ENCODE assay signal across 8 cellular contexts in genomic region chr12:93137656-93138612, GRCh38.
A peak's percentile ranks its signal among the peaks of the same experiment; 100 is the strongest.
DNase-seq lines count a peak whose midpoint lies in the region; ATAC-seq, FAIRE-seq and TF ChIP-seq lines count a peak whose summit lies in the region.

No MANE protein-coding gene starts in this region.

- peaks cover 0 to 7% of the 10 kb centered on the region in 2 experiments; a peak in 1 of 4 replicates for H3K4me1 ChIP-seq in HCT116 (ENCODE audit: control insufficient read depth in 1 of 2, insufficient read depth in 2 of 2, low read length in 2 of 2)
- H3K4me1 ChIP-seq in ovary (ENCODE audit: insufficient read depth) = peaks cover 2% of the 10 kb centered on the region

- TF ChIP-seq RAD21 in HCT116 (IDR thresholded peaks at IDR 0.05; ENCODE audit: low read depth) = no peak

- H3K9ac ChIP-seq in HCT116 (ENCODE audit: low read length) = no peak overlapping the region

- no peak overlapping the region for H3K27ac ChIP-seq in HCT116 (ENCODE audit: low read depth, low read length)
- no peak overlapping the region for H3K27ac ChIP-seq in substantia nigra (ENCODE audit: low read depth, low read length, poor library complexity, severe bottlenecking)
- H3K27ac ChIP-seq in ovary = no peak overlapping the region

- H3K9me3 ChIP-seq in HCT116 (ENCODE audit: control insufficient read depth in 1 of 2, insufficient read depth in 1 of 2, low read depth in 1 of 2, low read length in 2 of 2) = no peaks in the 10 kb centered on the region
- no peaks in the 10 kb centered on the region for H3K9me3 ChIP-seq in ovary

- H3K4me2 ChIP-seq in HCT116 (ENCODE audit: low read length) = no peak overlapping the region

- no peaks in the 10 kb centered on the region for H3K79me2 ChIP-seq in HCT116 (ENCODE audit: insufficient read depth, low read length)

- H3K4me3 ChIP-seq in HCT116 (replicated peaks in 1 of 2; ENCODE audit: low read depth in 1 of 2, low read length in 2 of 2) = no peak overlapping the region
- H3K4me3 ChIP-seq in kidney epithelial cell (ENCODE audit: low read depth, low read length) = no peak overlapping the region
- H3K4me3 ChIP-seq in ovary = no peak overlapping the region

- no peak for TF ChIP-seq CTCF in GM10248 (IDR thresholded peaks at IDR 0.05; ENCODE audit: control extremely low read depth, extremely low read depth, low read depth, missing control alignments)
- no peak for TF ChIP-seq CTCF in HCT116 (IDR thresholded peaks at IDR 0.05 in 2 of 3, conservative IDR thresholded peaks at IDR 0.05 in 1 of 3; ENCODE audit: borderline replicate concordance in 1 of 3, insufficient read depth in 1 of 3, low read depth in 2 of 3, low read length in 2 of 3)
- TF ChIP-seq CTCF in kidney epithelial cell (IDR thresholded peaks at IDR 0.05; ENCODE audit: insufficient read depth, low read length, poor library complexity, severe bottlenecking) = no peak
- no peak for TF ChIP-seq CTCF in ovary (IDR thresholded peaks at IDR 0.05)

- WGBS in ovary, 3 donors = 63 to 77% (median 77%) methylated on average over 6 of the region's 6 CpGs

- no peak for ATAC-seq in HCT116

- no peak for TF ChIP-seq POLR2A in HCT116 (IDR thresholded peaks at IDR 0.05; ENCODE audit: borderline replicate concordance, extremely low read depth, insufficient read depth, insufficient read length)
- TF ChIP-seq POLR2A in ovary (IDR thresholded peaks at IDR 0.05) = no peak

- no TSS peak for BruUV-seq in HCT116 (replicated peaks; lab: Mats Ljungman, UMichigan)

- CTCF ChIA-PET in GM10248 (lab: Yijun Ruan, JAX) (interaction anchor here (1.0 to 4.4 kb wide), 12 partner anchors 11 to 965 kb away, joined by 3 to 37 read pairs (median 4); no protein-coding TSS in a partner anchor), HCT116 (lab: Charles Lee) (no interaction called here)

- H3K36me3 ChIP-seq in HCT116 (ENCODE audit: control insufficient read depth in 1 of 2, insufficient read depth in 2 of 2, low read length in 2 of 2) (no peaks in the 10 kb centered on the region), kidney epithelial cell (ENCODE audit: control insufficient read depth, insufficient read depth, low read length) (no peaks in the 10 kb centered on the region), ovary (no peaks in the 10 kb centered on the region)

- intact Hi-C loops in HCT116 (cut with micrococcal nuclease) (no loop called here), ovary (cut with DNase I) (no loop called here)

- RAD21 ChIA-PET in HCT116 (lab: Charles Lee; ENCODE audit: low non-redundant PET in 1 of 2, low total read pairs in 2 of 2, uncharacterized antibody in 2 of 2, unreplicated experiment in 2 of 2) = no interaction called here

- TF ChIP-seq EP300 in ovary (IDR thresholded peaks at IDR 0.05) = no peak

- no peak overlapping the region for H2AFZ ChIP-seq in HCT116 (ENCODE audit: low read depth, low read length, poor library complexity, severe bottlenecking)

- no peaks in the 10 kb centered on the region for H3K27me3 ChIP-seq in HCT116 (ENCODE audit: insufficient read depth, low read length)
- no peaks in the 10 kb centered on the region for H3K27me3 ChIP-seq in kidney epithelial cell (ENCODE audit: control insufficient read depth, insufficient read depth, low read length)
- H3K27me3 ChIP-seq in ovary = no peaks in the 10 kb centered on the region

- POLR2A ChIA-PET in GM10248 (lab: Yijun Ruan, JAX) (interaction anchor here (1.3 kb wide), 1 partner anchor 150 kb away, joined by 3 read pairs; no protein-coding TSS in a partner anchor), HCT116 (lab: Charles Lee) (no interaction called here)

- peak; percentile 42 for DNase-seq in GM10248 (ENCODE audit: extremely low spot score)
- DNase-seq in HCT116 (ENCODE audit: low read depth, low spot score) = peak; percentile 0
- peak; percentile 71 for DNase-seq in RCC 7860 (ENCODE audit: low spot score)
- peak; percentile 70 for DNase-seq in kidney epithelial cell (ENCODE audit: low read depth)
- DNase-seq in NCI-H128 (lab: John Stamatoyannopoulos, UW; ENCODE audit: unreplicated experiment) = no peak
- DNase-seq in substantia nigra (lab: John Stamatoyannopoulos, UW) = no peak
- no peak for DNase-seq in activated CD4-positive, alpha-beta T cell treated with anti-CD3 and anti-CD28 coated beads for 1 hour
- DNase-seq in ovary = no peak

- no peaks in the 10 kb centered on the region for H3K9me2 ChIP-seq in HCT116 (ENCODE audit: insufficient read depth)

- no peaks in the 10 kb centered on the region for H4K20me1 ChIP-seq in HCT116 (ENCODE audit: insufficient read depth)

- peak; percentile 83 for FAIRE-seq in RCC 7860 (lab: Jason Lieb, UNC)

TF ChIP-seq in HCT116, 20 proteins besides CTCF, POLR2A, EP300 and RAD21:
- TF ChIP-seq EGR1 (IDR thresholded peaks at IDR 0.05; ENCODE audit: low read depth) (no peak), MAX (IDR thresholded peaks at IDR 0.05) (0 out of 2 replicates have a peak, but pooled peaks have one; percentile 21), JUND (IDR thresholded peaks at IDR 0.05) (peak; percentile 45), ZBTB33 (IDR thresholded peaks at IDR 0.05; ENCODE audit: extremely low read depth, insufficient replicate concordance, low read length) (no peak), FOSL1 (IDR thresholded peaks at IDR 0.05; ENCODE audit: low read depth) (peak; percentile 32; the same call in 1 of the 2 replicates)

Comparison
In these comparisons a context has a peak if more than half of its experiments do, and no peak if none do; other contexts are left out.
1. DNase-seq: peak in GM10248 (single experiment), HCT116 (single experiment), RCC 7860 (single experiment) and kidney epithelial cell (single experiment); none in NCI-H128 (single experiment), substantia nigra (0 of 49), activated CD4-positive, alpha-beta T cell treated with anti-CD3 and anti-CD28 coated beads for 1 hour (single experiment) and ovary (0 of 5).